11 cellular contexts compared by ENCODE assay signal in genomic region chr1:197876894-197877293, GRCh38. TPM values are rescaled to one million over a fixed set of nuclear protein-coding genes. Genes with fewer than 3 reads are reported as not detected.
"Had no signal": no experiment of that assay in that cellular context is flagged by ENCODE, and none has a peak within 500 bp of the region (broad histone marks: within the 10 kb centered on the region; RNA-seq: fewer than 3 reads in every experiment).

No MANE protein-coding gene starts in this region.

- H3K36me3 ChIP-seq: HAP-1 had no signal

- H3K9ac ChIP-seq: KMS-11 had no signal

- H3K4me1 ChIP-seq: HAP-1 had no signal

- FAIRE-seq: HTR-8/SVneo had no signal

- ATAC-seq: HCT116 had no signal

- DNase-seq: GOT3, H7, HFFc6, IMR-90, Karpas-422, KBM-7 had no signal

- H3K9me3 ChIP-seq: HAP-1 had no signal

- H3K4me3 ChIP-seq: HAP-1 had no signal

- H3K4me2 ChIP-seq: KMS-11 had no signal

- H3K27ac ChIP-seq: KMS-11 had no signal

RNA-seq across cellular contexts. Expression of gene LHX9, which starts 40.3 kb away (rescaled TPM):
- total RNA-seq: HT-29 had no signal
